20 cellular contexts compared by ENCODE assay signal in genomic region chr20:23212482-23212881, GRCh38.
"Had no signal": no experiment of that assay in that cellular context is flagged by ENCODE, and none has a peak within 500 bp of the region (broad histone marks: within the 10 kb centered on the region; RNA-seq: fewer than 3 reads in every experiment).

No MANE protein-coding gene starts in this region.

- H3K27me3 ChIP-seq: thyroid gland had no signal

- H3K9me3 ChIP-seq: left ventricle myocardium inferior, ovary, psoas muscle, thyroid gland had no signal

- H3K4me1 ChIP-seq: left ventricle myocardium inferior, psoas muscle had no signal

- DNase-seq: activated CD4-positive, alpha-beta T cell treated with anti-CD3 and anti-CD28 coated beads, Interleukin-2, amount 10 ng/mL, durations not matched to agents 24 days and 14 days; activated CD8-positive, alpha-beta T cell treated with anti-CD3 and anti-CD28 coated beads, Interleukin-2, amount 10 ng/mL, durations not matched to agents 7 days and 5 days; activated naive CD4-positive, alpha-beta T cell treated with anti-CD3 and anti-CD28 coated beads, Interleukin-2, amount 10 ng/mL, durations not matched to agents 7 days and 5 days; activated naive CD8-positive, alpha-beta T cell treated with anti-CD3 and anti-CD28 coated beads, Interleukin-2, amount 50 U/mL, for 24 hours; activated T-cell treated with anti-CD3 and anti-CD28 coated beads, Interleukin-2, amount 50 U/mL, for 24 hours; anterior cingulate cortex; caudate nucleus; dorsolateral prefrontal cortex; foreskin melanocyte; head of caudate nucleus; kidney glomerular epithelial cell; left ventricle myocardium inferior; naive thymus-derived CD8-positive, alpha-beta T cell; ovary; psoas muscle; right cardiac atrium; stimulated activated CD4-positive, alpha-beta T cell treated with anti-CD3 and anti-CD28 coated beads, Interleukin-2, amount 100 ng/mL, for 24 hours; stimulated activated naive CD4-positive, alpha-beta T cell treated with Interleukin-2 at 50 U/mL for 16 hours; thyroid gland had no signal

- H3K27ac ChIP-seq: dorsolateral prefrontal cortex, epithelial cell of prostate, left ventricle myocardium inferior, ovary, psoas muscle, thyroid gland had no signal

- H3K36me3 ChIP-seq: left ventricle myocardium inferior, ovary, thyroid gland had no signal

- ATAC-seq: activated CD8-positive, alpha-beta T cell treated with anti-CD3 and anti-CD28 coated beads, Interleukin-2, amount 10 ng/mL, durations not matched to agents 7 days and 5 days; activated naive CD8-positive, alpha-beta T cell treated with anti-CD3 and anti-CD28 coated beads, Interleukin-2, amount 50 U/mL, for 24 hours; naive thymus-derived CD8-positive, alpha-beta T cell; psoas muscle; right cardiac atrium had no signal

- H3K4me3 ChIP-seq: dorsolateral prefrontal cortex, left ventricle myocardium inferior, ovary, psoas muscle, thyroid gland had no signal
